Comparison of ENCODE assay signal across 8 cellular contexts in genomic region chr21:45970674-45971486, GRCh38. TPM values are rescaled to one million over a fixed set of nuclear protein-coding genes. Genes with fewer than 3 reads are reported as not detected.
A peak's percentile ranks its signal among the peaks of the same experiment; 100 is the strongest.
DNase-seq lines count a peak whose midpoint lies in the region; ATAC-seq and TF ChIP-seq lines count a peak whose summit lies in the region.

No MANE protein-coding gene starts in this region.

- DNase-seq in NCI-H1417 (lab: John Stamatoyannopoulos, UW) = peak; percentile 32 to 63 (median 34)
- no peak for DNase-seq in NCI-H1417 treated with DMSO at 0.1 percent for 48 hours (lab: John Stamatoyannopoulos, UW)
- DNase-seq in NCI-H69 (lab: John Stamatoyannopoulos, UW) = peak; percentile 67
- peak in 3 of 4 experiments; percentile 28 to 56 (median 34) for DNase-seq in activated naive CD4-positive, alpha-beta T cell (lab: John Stamatoyannopoulos, UW)
- DNase-seq in heart right ventricle = peak; percentile 67 to 83
- peak; percentile 88 for DNase-seq in sigmoid colon
- DNase-seq in AML-193 (lab: John Stamatoyannopoulos, UW) = no peak

- intact Hi-C loops in heart right ventricle (cut with DNase I) (loop anchor here in 9 of 10 donors (2.0 to 10.0 kb wide), 11 partner anchors 96 to 484 kb away; partner anchors contain the start of genes COL6A2 (in 4 of the 9), DIP2A (in 1 of the 9) and LSS (in 1 of the 9)), sigmoid colon (cut with DNase I) (loop anchor here (1.0 to 5.0 kb wide), 4 partner anchors 139 to 354 kb away; partner anchors contain the start of genes LSS, PCNT and YBEY)

- TF ChIP-seq POLR2A in sigmoid colon (IDR thresholded peaks at IDR 0.05) = no peak

- TF ChIP-seq EP300 in sigmoid colon (IDR thresholded peaks at IDR 0.05) = no peak

- H3K9me3 ChIP-seq in heart right ventricle (no peaks in the 10 kb centered on the region), sigmoid colon (no peaks in the 10 kb centered on the region)

- peak; percentile 26 to 70 (median 48) for ATAC-seq in heart right ventricle
- ATAC-seq in GM21529 (IDR thresholded peaks at IDR 0.05; ENCODE audit: unreplicated experiment) = no peak

- H3K4me1 ChIP-seq in heart right ventricle (peaks cover 21 to 59% (median 54%) of the 10 kb centered on the region in 9 donors), sigmoid colon (peaks cover 0 to 56% (median 55%) of the 10 kb centered on the region in 4 donors)

- WGBS in heart right ventricle, 2 donors = 29 to 31% methylated on average over 20 to 21 of the region's 21 CpGs
- 31 to 37% methylated on average over 21 of the region's 21 CpGs for WGBS in sigmoid colon, 2 donors

- peaks cover 0 to 44% (median 0%) of the 10 kb centered on the region in 7 donors for H3K27me3 ChIP-seq in heart right ventricle
- no peaks in the 10 kb centered on the region for H3K27me3 ChIP-seq in sigmoid colon

- H3K36me3 ChIP-seq in heart right ventricle (no peaks in the 10 kb centered on the region), sigmoid colon (no peaks in the 10 kb centered on the region)

- peak; percentile 86 to 99 (median 96) for TF ChIP-seq CTCF in heart right ventricle (IDR thresholded peaks at IDR 0.05)
- TF ChIP-seq CTCF in sigmoid colon (IDR thresholded peaks at IDR 0.05) = peak; percentile 74 to 97 (median 92)

- peak overlapping the region; percentile 93 to 99 (median 97) for H3K27ac ChIP-seq in heart right ventricle
- H3K27ac ChIP-seq in sigmoid colon = peak overlapping the region; percentile 90 to 98 (median 98)

- no peak overlapping the region for H3K4me3 ChIP-seq in heart right ventricle
- no peak overlapping the region for H3K4me3 ChIP-seq in sigmoid colon

RNA-seq across cellular contexts. Expression of gene COL6A1, which starts 10.7 kb away (rescaled TPM):
- total RNA-seq in heart right ventricle (100 to 1,000 TPM in 5 of 10 donors, 10 to 100 TPM in 5; 71.9 to 260 (median 100) TPM), sigmoid colon (1,000 to 10,000 TPM in 2 of 4 donors, 100 to 1,000 TPM in 2; 622 to 1,755 (median 1,184) TPM)
- polyA plus RNA-seq in heart right ventricle (100 to 1,000 TPM; 209 to 388 TPM), sigmoid colon (100 to 1,000 TPM in 1 of 3 donors, 10 to 100 TPM in 2; 14.3 to 131 (median 28.2) TPM)

Comparison
In these comparisons a context has a peak if more than half of its experiments do, and no peak if none do; other contexts are left out.
1. DNase-seq: peak in NCI-H1417 (3 of 3), NCI-H69 (single experiment), activated naive CD4-positive, alpha-beta T cell (3 of 4), heart right ventricle (2 of 2) and sigmoid colon (single experiment); none in NCI-H1417 treated with DMSO at 0.1 percent for 48 hours (single experiment) and AML-193 (0 of 2).